In the genomic region with DNA sequence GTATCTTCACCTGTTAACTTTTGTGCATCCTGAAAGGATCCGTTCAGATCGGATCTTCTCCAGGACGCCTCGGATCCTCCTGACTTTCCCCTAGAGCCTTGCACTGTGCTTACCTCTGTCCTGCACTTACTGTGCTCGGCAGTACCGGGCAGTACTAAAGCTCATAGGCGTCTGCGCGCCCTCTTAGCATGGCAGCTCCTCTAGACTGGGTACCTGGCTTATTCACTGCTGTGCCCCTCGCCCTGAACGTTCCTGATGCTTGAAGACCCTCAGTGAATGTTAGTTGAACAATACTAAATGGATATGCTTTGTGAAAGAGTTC, we compare ENCODE assay signal across 8 cellular contexts. TPM values are rescaled to one million over a fixed set of nuclear protein-coding genes. Genes with fewer than 3 reads are reported as not detected.
DNase-seq lines count a peak whose midpoint lies in the region; ATAC-seq and TF ChIP-seq lines count a peak whose summit lies in the region.

No MANE protein-coding gene starts in this region.

- H3F3A ChIP-seq in GM23248 (ENCODE audit: insufficient read depth) = no peaks in the 10 kb centered on the region

- H3K9me2 ChIP-seq in GM23248 (ENCODE audit: insufficient read depth) = no peaks in the 10 kb centered on the region

- intact Hi-C loops in heart right ventricle (cut with DNase I) = loop anchor here in 2 of 10 donors (5.0 to 10.0 kb wide), 4 partner anchors 203 to 257 kb away; a partner anchor contains a TSS
- intact Hi-C loops in gastrocnemius medialis (cut with DNase I; ENCODE audit: low total_unique reads) = loop anchor here (5.0 to 10.0 kb wide), 2 partner anchors 226 to 563 kb away; a partner anchor contains a TSS

- H3K27me3 ChIP-seq in GM23248 (replicated peaks; ENCODE audit: insufficient read depth) (no peaks in the 10 kb centered on the region), heart right ventricle (no peaks in the 10 kb centered on the region), gastrocnemius medialis (no peaks in the 10 kb centered on the region)

- peak overlapping the region; percentile 94 for H3K4me2 ChIP-seq in GM23248 (ENCODE audit: unreplicated experiment)

- H3K9me3 ChIP-seq in GM23248 (ENCODE audit: low read depth) (no peaks in the 10 kb centered on the region), heart right ventricle (no peaks in the 10 kb centered on the region), gastrocnemius medialis (no peaks in the 10 kb centered on the region)

- 30 to 32% methylated on average over 11 of the region's 11 CpGs for WGBS in GM23248 (ENCODE audit: low coverage in 1 of 2, low lambda C conversion rate in 2 of 2, missing lambda C conversion rate in 2 of 2), 2 experiments
- WGBS in heart right ventricle, 2 donors = 28 to 31% methylated on average over 11 of the region's 11 CpGs

- H3K79me2 ChIP-seq in GM23248 (ENCODE audit: insufficient read depth) = peaks cover 37% of the 10 kb centered on the region

- no peak for TF ChIP-seq POLR2A in gastrocnemius medialis (IDR thresholded peaks at IDR 0.05)

- ATAC-seq in heart right ventricle = peak; percentile 4 to 48 (median 32)
- ATAC-seq in gastrocnemius medialis = peak; percentile 2 to 13
- no peak for ATAC-seq in HG02763 (IDR thresholded peaks at IDR 0.05; ENCODE audit: unreplicated experiment)
- no peak for ATAC-seq in HG03378 (IDR thresholded peaks at IDR 0.05; ENCODE audit: unreplicated experiment)

- peak overlapping the region; percentile 85 for H3K4me3 ChIP-seq in GM23248
- peak overlapping the region; percentile 77 for H3K4me3 ChIP-seq in WI38 (ENCODE audit: low read depth, low read length)
- H3K4me3 ChIP-seq in heart right ventricle = peak overlapping the region; percentile 55 to 85 (median 78)
- peak overlapping the region; percentile 81 to 90 (median 88) for H3K4me3 ChIP-seq in gastrocnemius medialis

- no peak for DNase-seq in GM23248
- no peak for DNase-seq in heart right ventricle
- no peak for DNase-seq in gastrocnemius medialis
- DNase-seq in stimulated activated CD4-positive, alpha-beta T cell treated with anti-CD3 and anti-CD28 coated beads, Interleukin-4, amount 100 ng/mL, for 4 hours = no peak
- no peak for DNase-seq in GM20000 (ENCODE audit: low spot score)

- in situ Hi-C loops in GM23248 (cut with MboI) (no loop called here), gastrocnemius medialis (cut with MboI; ENCODE audit: low sequenced_read_pairs in 4 of 4) (loop anchor here in 2 of 4 donors (10.0 kb wide), 1 partner anchor 223 kb away; no protein-coding TSS in a partner anchor)

- H4K20me1 ChIP-seq in GM23248 (ENCODE audit: insufficient read depth) = no peaks in the 10 kb centered on the region

- H2AFZ ChIP-seq in GM23248 = peak overlapping the region; percentile 98

- H3K27ac ChIP-seq in GM23248 (peak overlapping the region; percentile 45; the same call in 1 of the 2 replicates), heart right ventricle (peak overlapping the region in 8 of 10 donors; percentile 85 to 90 (median 88)), gastrocnemius medialis (peak overlapping the region; percentile 91 to 94 (median 92))

- H3K9ac ChIP-seq in GM23248 = peak overlapping the region; percentile 88

- H3K36me3 ChIP-seq in GM23248 (ENCODE audit: low read depth) (no peaks in the 10 kb centered on the region), heart right ventricle (peaks cover 0 to 6% (median 0%) of the 10 kb centered on the region in 9 donors), gastrocnemius medialis (no peaks in the 10 kb centered on the region)

- TF ChIP-seq CTCF in WI38 (IDR thresholded peaks at IDR 0.05; ENCODE audit: low read depth, low read length) (no peak), heart right ventricle (IDR thresholded peaks at IDR 0.05) (no peak), gastrocnemius medialis (IDR thresholded peaks at IDR 0.05 in 4 of 5, conservative IDR thresholded peaks at IDR 0.05 in 1 of 5) (no peak), GM20000 (IDR thresholded peaks at IDR 0.05; ENCODE audit: extremely low read depth, missing control alignments) (no peak)

- H3K4me1 ChIP-seq in GM23248 (ENCODE audit: insufficient read depth) = no peaks in the 10 kb centered on the region
- peaks cover 5 to 30% (median 23%) of the 10 kb centered on the region in 9 donors for H3K4me1 ChIP-seq in heart right ventricle
- peaks cover 9 to 23% of the 10 kb centered on the region in 2 donors for H3K4me1 ChIP-seq in gastrocnemius medialis

RNA-seq across cellular contexts. Expression of a gene that starts 1.0 kb away (rescaled TPM):
- total RNA-seq in GM23248 (2014; rRNA removed; shearing (Covaris generic)) = 200 and 209 TPM in 2 replicates
- 257 and 265 TPM in 2 replicates for polyA plus RNA-seq in GM23248 (2016; fragmentation: Nextera tagmentation; extraction: Ambion mirVana)
- total RNA-seq in heart right ventricle = 100 to 1,000 TPM; 117 to 149 (median 133) TPM
- polyA plus RNA-seq in heart right ventricle = 100 to 1,000 TPM in 1 of 2 donors, 10 to 100 TPM in 1; 82.3 to 120 TPM
- total RNA-seq in gastrocnemius medialis = 10 to 100 TPM; 44.6 to 75.4 (median 61.1) TPM

RNA-seq across cellular contexts. Expression of a gene that starts 6.5 kb away (rescaled TPM):
- total RNA-seq in GM23248 (2014; rRNA removed; shearing (Covaris generic)) = 25.4 and 25.8 TPM in 2 replicates
- polyA plus RNA-seq in GM23248 (2016; fragmentation: Nextera tagmentation; extraction: Ambion mirVana) (35.2 and 41.0 TPM in 2 replicates), heart right ventricle (100 to 1,000 TPM in 1 of 2 donors, 10 to 100 TPM in 1; 54.0 to 247 TPM)
- total RNA-seq in heart right ventricle (100 to 1,000 TPM in 9 of 10 donors, 10 to 100 TPM in 1; 74.6 to 148 (median 114) TPM), gastrocnemius medialis (10 to 100 TPM; 15.9 to 49.4 (median 28.2) TPM)

Comparison
In these comparisons a context has a peak if more than half of its experiments do, and no peak if none do; other contexts are left out.
1. ATAC-seq: peak in heart right ventricle (8 of 8) and gastrocnemius medialis (2 of 2); none in HG02763 (single experiment) and HG03378 (single experiment).
2. Peak in every context shown above with its lines, with median percentiles within 50 percentile points of each other: H3K27ac ChIP-seq and H3K4me3 ChIP-seq.